Comparison of ENCODE assay signal across 8 cellular contexts in the genomic region with DNA sequence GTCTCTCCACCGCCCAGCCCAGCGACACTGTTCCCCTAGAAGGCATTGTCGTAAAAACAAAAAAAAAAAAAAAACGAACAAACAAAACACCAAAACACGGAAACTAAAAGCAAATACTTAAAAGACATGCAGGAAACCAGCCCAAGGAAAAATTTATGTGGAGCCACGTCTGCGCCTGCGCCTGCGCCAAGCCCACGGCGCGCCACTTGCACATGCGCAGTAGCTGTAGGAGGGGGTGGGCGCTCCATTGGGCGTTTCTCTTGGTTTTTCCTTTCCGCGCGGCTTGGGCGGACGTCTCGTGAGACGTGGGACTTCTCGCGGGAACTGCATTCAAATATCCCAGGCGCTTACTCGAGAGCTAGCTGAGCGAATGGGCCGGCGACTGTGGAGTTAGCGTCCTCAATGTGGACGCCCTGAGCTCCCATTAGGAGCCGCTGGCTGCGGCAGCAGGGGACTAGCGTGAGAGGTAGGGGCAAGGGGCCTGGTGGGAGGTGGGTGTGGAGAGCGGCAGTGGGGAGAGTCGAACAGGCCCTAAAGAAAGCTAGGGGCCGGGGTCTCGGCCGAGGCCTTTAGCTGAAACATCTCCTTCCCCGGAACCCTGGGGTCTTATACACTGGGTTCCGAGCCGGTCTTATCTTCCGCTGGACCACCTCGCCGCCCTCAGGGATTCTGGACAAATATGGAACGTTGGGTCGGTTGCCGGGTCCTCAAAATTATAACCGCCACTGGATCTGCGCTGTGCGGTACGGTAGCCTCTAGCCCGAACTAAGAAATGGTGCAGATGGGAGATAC. TPM values are rescaled to one million over a fixed set of nuclear protein-coding genes. Genes with fewer than 3 reads are reported as not detected.
A peak's percentile ranks its signal among the peaks of the same experiment; 100 is the strongest.
DNase-seq lines count a peak whose midpoint lies in the region; ATAC-seq, FAIRE-seq and TF ChIP-seq lines count a peak whose summit lies in the region.

A gene with protein sequence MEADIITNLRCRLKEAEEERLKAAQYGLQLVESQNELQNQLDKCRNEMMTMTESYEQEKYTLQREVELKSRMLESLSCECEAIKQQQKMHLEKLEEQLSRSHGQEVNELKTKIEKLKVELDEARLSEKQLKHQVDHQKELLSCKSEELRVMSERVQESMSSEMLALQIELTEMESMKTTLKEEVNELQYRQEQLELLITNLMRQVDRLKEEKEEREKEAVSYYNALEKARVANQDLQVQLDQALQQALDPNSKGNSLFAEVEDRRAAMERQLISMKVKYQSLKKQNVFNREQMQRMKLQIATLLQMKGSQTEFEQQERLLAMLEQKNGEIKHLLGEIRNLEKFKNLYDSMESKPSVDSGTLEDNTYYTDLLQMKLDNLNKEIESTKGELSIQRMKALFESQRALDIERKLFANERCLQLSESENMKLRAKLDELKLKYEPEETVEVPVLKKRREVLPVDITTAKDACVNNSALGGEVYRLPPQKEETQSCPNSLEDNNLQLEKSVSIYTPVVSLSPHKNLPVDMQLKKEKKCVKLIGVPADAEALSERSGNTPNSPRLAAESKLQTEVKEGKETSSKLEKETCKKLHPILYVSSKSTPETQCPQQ (plus strand): TSS at position 350 of the 792 bp plus-strand sequence. CDS start 4,644 bp downstream, outside the sequence.

- peak; percentile 90 for ATAC-seq in GM21786 (IDR thresholded peaks at IDR 0.05; ENCODE audit: unreplicated experiment)
- ATAC-seq in activated T-cell treated with anti-CD3 and anti-CD28 coated beads, Interleukin-2, amount 50 U/mL, for 72 hours (replicated peaks in 1 of 2) = peak; percentile 93 to 94

- H3K9me3 ChIP-seq in KOPT-K1 (ENCODE audit: insufficient read depth, low read length, poor library complexity, severe bottlenecking) = no peaks in the 10 kb centered on the region
- no peaks in the 10 kb centered on the region for H3K9me3 ChIP-seq in esophagus squamous epithelium

- peaks cover 0 to 44% (median 14%) of the 10 kb centered on the region in 3 donors for H3K4me1 ChIP-seq in esophagus squamous epithelium

- peak within 1 kb of the TSS; percentile 61 to 93 (median 84) for H3K4me3 ChIP-seq in esophagus squamous epithelium

- H3K27ac ChIP-seq in KOPT-K1 (ENCODE audit: low read depth, low read length, poor library complexity, severe bottlenecking) (peak within 1 kb of the TSS; percentile 92), esophagus squamous epithelium (peak within 1 kb of the TSS; percentile 77 to 92 (median 84))

- no peaks in the 10 kb centered on the region for H3K27me3 Mint-ChIP-seq in activated T-cell treated with anti-CD3 and anti-CD28 coated beads, Interleukin-2, amount 50 U/mL, for 72 hours (ENCODE audit: low read depth)

- TF ChIP-seq CTCF in esophagus squamous epithelium (IDR thresholded peaks at IDR 0.05) = peak in 1 of 6 experiments; percentile 50

- H3K27me3 ChIP-seq in esophagus squamous epithelium = no peaks in the 10 kb centered on the region

- intact Hi-C loops in esophagus squamous epithelium (cut with DNase I) = no loop called here

- no peaks in the 10 kb centered on the region for H3K9me3 Mint-ChIP-seq in activated T-cell treated with anti-CD3 and anti-CD28 coated beads, Interleukin-2, amount 50 U/mL, for 72 hours

- H3K36me3 ChIP-seq in KOPT-K1 (ENCODE audit: insufficient read depth, low read length) (peaks cover 25% of the 10 kb centered on the region), esophagus squamous epithelium (peaks cover 0 to 5% (median 0%) of the 10 kb centered on the region in 3 donors)

- TF ChIP-seq POLR2A in esophagus squamous epithelium (IDR thresholded peaks at IDR 0.05) = peak in 3 of 4 donors; percentile 41 to 83 (median 69)

- peaks cover 47% of the 10 kb centered on the region for H3K4me1 Mint-ChIP-seq in activated T-cell treated with anti-CD3 and anti-CD28 coated beads, Interleukin-2, amount 50 U/mL, for 72 hours (ENCODE audit: low read depth)

- H3K27ac Mint-ChIP-seq in activated T-cell treated with anti-CD3 and anti-CD28 coated beads, Interleukin-2, amount 50 U/mL, for 72 hours = peak within 1 kb of the TSS; percentile 99

- 0% methylated on average over 23 to 50 of the region's 53 CpGs for WGBS in esophagus squamous epithelium, 2 donors

- peaks cover 0 to 5% of the 10 kb centered on the region in 2 donors for H3K36me3 Mint-ChIP-seq in activated T-cell treated with anti-CD3 and anti-CD28 coated beads, Interleukin-2, amount 50 U/mL, for 72 hours (ENCODE audit: insufficient read depth in 2 of 2)

- peak within 1 kb of the TSS; percentile 93 to 98 for H3K4me3 Mint-ChIP-seq in activated T-cell treated with anti-CD3 and anti-CD28 coated beads, Interleukin-2, amount 50 U/mL, for 72 hours

- peak; percentile 87 for DNase-seq in DMS79 (lab: John Stamatoyannopoulos, UW)
- peak; percentile 94 for DNase-seq in RCC 7860 (ENCODE audit: low spot score)
- DNase-seq in activated T-cell treated with anti-CD3 and anti-CD28 coated beads, Interleukin-2, amount 50 U/mL, for 72 hours = peak; percentile 93 to 95
- peak; percentile 52 for DNase-seq in esophagus squamous epithelium (lab: John Stamatoyannopoulos, UW)
- DNase-seq in myocyte (ENCODE audit: low read depth) = peak; percentile 97
- peak; percentile 79 to 89 for DNase-seq in stimulated activated CD8-positive, alpha-beta memory T cell treated with anti-CD3 and anti-CD28 coated beads, Interleukin-7, amount 100 ng/mL, for 48 hours (ENCODE audit: extremely low read depth in 1 of 2, low read depth in 1 of 2)

- peak; percentile 88 for FAIRE-seq in RCC 7860 (lab: Jason Lieb, UNC)

RNA-seq across cellular contexts. Expression of the gene that starts here (rescaled TPM):
- total RNA-seq in activated T-cell treated with anti-CD3 and anti-CD28 coated beads, Interleukin-2, amount 50 U/mL, for 72 hours = 10 to 100 TPM; 28.7 to 50.6 TPM
- total RNA-seq in esophagus squamous epithelium (10 to 100 TPM in 2 of 4 donors, 1 to 10 TPM in 2; 4.9 to 26.1 (median 11.2) TPM), myocyte (12.2 and 13.6 TPM in 2 replicates)
- 7.0 TPM for polyA plus RNA-seq in myocyte (2012)

Comparison
In these comparisons a context has a peak if more than half of its experiments do, and no peak if none do; other contexts are left out.
1. Peak in every context shown above with its lines: DNase-seq, ATAC-seq, H3K4me3 ChIP-seq and H3K27ac ChIP-seq.